Comparison of ENCODE assay signal across 8 cellular contexts in the genomic region with DNA sequence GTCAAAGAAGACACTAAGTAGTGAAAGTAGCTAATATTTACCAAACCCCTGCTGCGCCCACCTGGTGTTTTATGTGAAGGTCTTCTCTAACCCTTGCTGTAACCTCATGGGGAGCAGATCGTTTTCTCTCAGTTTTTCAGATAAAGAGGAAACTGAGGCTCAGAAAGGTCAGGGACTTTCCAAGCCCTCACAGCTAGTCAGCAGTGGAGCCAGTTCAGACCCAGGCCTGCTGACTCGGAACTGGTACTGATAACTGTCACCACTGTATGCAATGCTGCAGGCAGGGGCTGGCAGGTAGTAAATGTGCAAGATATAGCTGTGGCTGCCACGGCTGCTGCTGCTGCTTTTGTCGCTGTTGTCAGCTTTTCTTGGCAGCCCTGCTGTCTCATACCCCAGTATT.
DNase-seq lines count a peak whose midpoint lies in the region; ATAC-seq and TF ChIP-seq lines count a peak whose summit lies in the region.

No MANE protein-coding gene starts in this region.

- TF ChIP-seq CTCF in thoracic aorta (IDR thresholded peaks at IDR 0.05) = no peak

- peak; percentile 73 for DNase-seq in activated CD8-positive, alpha-beta memory T cell treated with anti-CD3 and anti-CD28 coated beads, Interleukin-2, amount 10 ng/mL, durations not matched to agents 7 days and 5 days
- no peak for DNase-seq in activated CD8-positive, alpha-beta memory T cell treated with anti-CD3 and anti-CD28 coated beads, Interleukin-2, amount 50 U/mL, for 4 hours
- DNase-seq in NAMALWA (ENCODE audit: low spot score) (peak; percentile 72), thoracic aorta (ENCODE audit: low spot score) (no peak), NCI-H2196 treated with DMSO at 0.1 percent for 48 hours (lab: John Stamatoyannopoulos, UW; ENCODE audit: unreplicated experiment) (no peak), RKO (ENCODE audit: low spot score) (no peak)

- H3K4me1 ChIP-seq in esophagus (ENCODE audit: control insufficient read depth in 2 of 2, insufficient read depth in 2 of 2, low read length in 1 of 2) = peaks cover 6 to 32% of the 10 kb centered on the region in 2 donors
- peaks cover 66 to 79% of the 10 kb centered on the region in 2 donors for H3K4me1 ChIP-seq in thoracic aorta (ENCODE audit: control insufficient read depth in 1 of 2, low read depth in 2 of 2)

- WGBS in esophagus, 2 donors = 41 to 46% methylated on average over 5 of the region's 5 CpGs

- no peak for ATAC-seq in activated CD8-positive, alpha-beta memory T cell treated with anti-CD3 and anti-CD28 coated beads, Interleukin-2, amount 10 ng/mL, durations not matched to agents 7 days and 5 days
- ATAC-seq in thoracic aorta (ENCODE audit: insufficient number of reproducible peaks, low FRiP score, low read depth) = no peak
- ATAC-seq in HG02642 (IDR thresholded peaks at IDR 0.05; ENCODE audit: poor library complexity, unreplicated experiment) = no peak

- peak overlapping the region; percentile 94 for H3K27ac Mint-ChIP-seq in activated CD8-positive, alpha-beta memory T cell treated with anti-CD3 and anti-CD28 coated beads, Interleukin-2, amount 10 ng/mL, durations not matched to agents 7 days and 5 days

- H3K27me3 ChIP-seq in esophagus (ENCODE audit: control insufficient read depth in 1 of 2, insufficient read depth in 2 of 2, low read length in 2 of 2) (no peaks in the 10 kb centered on the region), thoracic aorta (replicated peaks; ENCODE audit: insufficient read depth) (no peaks in the 10 kb centered on the region)

- peaks cover 58% of the 10 kb centered on the region for H3K4me1 Mint-ChIP-seq in activated CD8-positive, alpha-beta memory T cell treated with anti-CD3 and anti-CD28 coated beads, Interleukin-2, amount 10 ng/mL, durations not matched to agents 7 days and 5 days

- no peaks in the 10 kb centered on the region for H3K27me3 Mint-ChIP-seq in activated CD8-positive, alpha-beta memory T cell treated with anti-CD3 and anti-CD28 coated beads, Interleukin-2, amount 10 ng/mL, durations not matched to agents 7 days and 5 days

- H3K27ac ChIP-seq in esophagus (ENCODE audit: low read depth in 2 of 2, low read length in 1 of 2) (peak overlapping the region; percentile 40 to 54), thoracic aorta (peak overlapping the region; percentile 97 to 99)

- H3K36me3 ChIP-seq in esophagus (ENCODE audit: control insufficient read depth in 2 of 2, insufficient read depth in 2 of 2, low read length in 1 of 2) (peaks cover 0 to 4% of the 10 kb centered on the region in 2 donors), thoracic aorta (no peaks in the 10 kb centered on the region)

- H3K36me3 Mint-ChIP-seq in activated CD8-positive, alpha-beta memory T cell treated with anti-CD3 and anti-CD28 coated beads, Interleukin-2, amount 10 ng/mL, durations not matched to agents 7 days and 5 days = peaks cover 30% of the 10 kb centered on the region

- CTCF ChIA-PET in activated CD8-positive, alpha-beta memory T cell treated with anti-CD3 and anti-CD28 coated beads, Interleukin-2, amount 10 ng/mL, durations not matched to agents 7 days and 5 days (lab: Charles Lee) = interaction anchor here (0.8 to 12.8 kb wide), 8 partner anchors 9 to 48 kb away, joined by 3 to 210 read pairs (median 4); no protein-coding TSS in a partner anchor

- H3K4me3 ChIP-seq in esophagus (ENCODE audit: low read depth in 1 of 2, low read length in 2 of 2) = no peak overlapping the region
- peak overlapping the region; percentile 84 for H3K4me3 ChIP-seq in thoracic aorta

- H3K4me3 Mint-ChIP-seq in activated CD8-positive, alpha-beta memory T cell treated with anti-CD3 and anti-CD28 coated beads, Interleukin-2, amount 10 ng/mL, durations not matched to agents 7 days and 5 days = peak overlapping the region; percentile 97

- no peaks in the 10 kb centered on the region for H3K9me3 Mint-ChIP-seq in activated CD8-positive, alpha-beta memory T cell treated with anti-CD3 and anti-CD28 coated beads, Interleukin-2, amount 10 ng/mL, durations not matched to agents 7 days and 5 days (ENCODE audit: low read depth)

- no peaks in the 10 kb centered on the region for H3K9me3 ChIP-seq in esophagus (ENCODE audit: control insufficient read depth in 2 of 2, insufficient read depth in 1 of 2, low read depth in 1 of 2, low read length in 1 of 2)
- H3K9me3 ChIP-seq in thoracic aorta = no peaks in the 10 kb centered on the region

Comparison
In these comparisons a context has a peak if more than half of its experiments do, and no peak if none do; other contexts are left out.
1. DNase-seq: peak in activated CD8-positive, alpha-beta memory T cell treated with anti-CD3 and anti-CD28 coated beads, Interleukin-2, amount 10 ng/mL, durations not matched to agents 7 days and 5 days (single experiment) and NAMALWA (single experiment); none in activated CD8-positive, alpha-beta memory T cell treated with anti-CD3 and anti-CD28 coated beads, Interleukin-2, amount 50 U/mL, for 4 hours (single experiment), thoracic aorta (single experiment), NCI-H2196 treated with DMSO at 0.1 percent for 48 hours (single experiment) and RKO (single experiment).